ENCODE assay signal across 9 cellular contexts in the genomic region with DNA sequence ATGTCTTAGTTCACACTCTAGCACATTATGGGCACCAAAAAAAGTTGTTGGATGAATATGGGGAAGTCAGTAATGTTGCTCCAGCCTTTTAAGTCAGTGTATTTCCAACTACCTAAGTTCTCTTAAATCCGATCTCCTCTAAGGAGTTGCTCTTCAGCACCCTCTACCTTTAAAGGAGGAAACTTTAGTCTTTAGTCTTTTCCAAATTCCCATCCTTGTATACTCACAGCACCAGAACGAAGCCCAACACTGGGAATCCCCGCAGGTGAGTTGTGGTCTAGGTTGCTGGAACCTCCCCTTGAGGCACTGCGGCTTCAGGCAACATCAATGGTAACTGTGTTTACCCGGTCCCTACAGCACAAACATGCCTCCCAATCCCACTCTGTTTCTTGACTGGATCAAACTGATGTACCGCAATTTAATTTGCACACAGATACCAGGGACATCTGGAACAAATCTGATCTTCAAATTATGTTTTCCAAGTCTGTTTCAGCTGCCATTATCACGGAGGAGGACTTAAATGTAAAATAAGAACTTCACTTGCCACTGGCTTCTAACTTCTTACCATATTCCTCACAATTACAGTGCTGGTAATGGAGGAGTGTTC.
DNase-seq lines count a peak whose midpoint lies in the region; ATAC-seq, FAIRE-seq and TF ChIP-seq lines count a peak whose summit lies in the region.
"Had no signal": no experiment of that assay in that cellular context is flagged by ENCODE, and none has a peak within 500 bp of the region (broad histone marks: within the 10 kb centered on the region; RNA-seq: fewer than 3 reads in every experiment).

No MANE protein-coding gene starts in this region.

- TF ChIP-seq CTCF in dorsolateral prefrontal cortex (IDR thresholded peaks at IDR 0.05 in 54 of 56, conservative IDR thresholded peaks at IDR 0.05 in 2 of 56; ENCODE audit: low read depth in 1 of 56, partially characterized antibody in 56 of 56): peak in 46 of 56 donors; percentile 15 to 57 (median 36)
- no peak for TF ChIP-seq CTCF in neural cell (IDR thresholded peaks at IDR 0.05; ENCODE audit: poor library complexity, severe bottlenecking)
- TF ChIP-seq CTCF in suprapubic skin (IDR thresholded peaks at IDR 0.05): no peak
- no peak for TF ChIP-seq CTCF in kidney (IDR thresholded peaks at IDR 0.05; ENCODE audit: borderline replicate concordance, extremely low read depth, insufficient read depth)
- TF ChIP-seq CTCF in vagina (IDR thresholded peaks at IDR 0.05): peak in 1 of 3 experiments; percentile 7

- WGBS in suprapubic skin: 78% methylated on average over 7 of the region's 7 CpGs

- H3K4me1 ChIP-seq in suprapubic skin: no peaks in the 10 kb centered on the region
- no peaks in the 10 kb centered on the region for H3K4me1 ChIP-seq in kidney (ENCODE audit: control insufficient read depth in 1 of 2, insufficient read depth in 1 of 2, low read depth in 1 of 2, low read length in 2 of 2)
- peaks cover 37% of the 10 kb centered on the region for H3K4me1 ChIP-seq in vagina

- H3K79me2 ChIP-seq in neural cell (replicated peaks; ENCODE audit: insufficient read depth, low read length): no peaks in the 10 kb centered on the region

- FAIRE-seq in kidney (lab: Jason Lieb, UNC): no peak

- no peaks in the 10 kb centered on the region for H3K9me2 ChIP-seq in neural cell (ENCODE audit: insufficient read depth, low read length)

- H2AFZ ChIP-seq in neural cell (ENCODE audit: low read depth, low read length): no peak overlapping the region

- no peak for TF ChIP-seq RAD21 in neural cell (conservative IDR thresholded peaks at IDR 0.05)

- H3K27ac ChIP-seq in dorsolateral prefrontal cortex: no peak overlapping the region
- peak overlapping the region; percentile 25 for H3K27ac ChIP-seq in neural cell (ENCODE audit: low read length)
- no peak overlapping the region for H3K27ac ChIP-seq in suprapubic skin
- H3K27ac ChIP-seq in kidney (ENCODE audit: low read depth in 2 of 2, low read length in 2 of 2): no peak overlapping the region
- no peak overlapping the region for H3K27ac ChIP-seq in vagina

- DNase-seq in G401 (ENCODE audit: low spot score): peak; percentile 65
- DNase-seq in NCI-H446 treated with DMSO at 0.1 percent for 48 hours (lab: John Stamatoyannopoulos, UW): peak; percentile 28
- DNase-seq in dorsolateral prefrontal cortex: no peak
- no peak for DNase-seq in suprapubic skin (ENCODE audit: low spot score in 2 of 2)
- DNase-seq in kidney: no peak
- no peak for DNase-seq in vagina (ENCODE audit: extremely low spot score in 2 of 2)
- DNase-seq: head of caudate nucleus had no signal

- in situ Hi-C loops in G401 (cut with HindIII; ENCODE audit: low sequenced_read_pairs): no loop called here

- H3K27me3 ChIP-seq in dorsolateral prefrontal cortex (no peaks in the 10 kb centered on the region), neural cell (ENCODE audit: insufficient read depth, low read depth, low read length) (no peaks in the 10 kb centered on the region), suprapubic skin (no peaks in the 10 kb centered on the region), vagina (no peaks in the 10 kb centered on the region)

- ATAC-seq in GM21423 (IDR thresholded peaks at IDR 0.05; ENCODE audit: unreplicated experiment): no peak

- H3K36me3 ChIP-seq in neural cell (ENCODE audit: insufficient read depth, low read length) (no peaks in the 10 kb centered on the region), suprapubic skin (no peaks in the 10 kb centered on the region), kidney (ENCODE audit: control insufficient read depth in 1 of 2, insufficient read depth in 2 of 2, low read length in 2 of 2) (no peaks in the 10 kb centered on the region), vagina (no peaks in the 10 kb centered on the region)

- no peak for TF ChIP-seq POLR2A in suprapubic skin (IDR thresholded peaks at IDR 0.05)
- no peak for TF ChIP-seq POLR2A in vagina (IDR thresholded peaks at IDR 0.05)

- no peaks in the 10 kb centered on the region for H3F3A ChIP-seq in neural cell (ENCODE audit: insufficient read depth, low read length, poor library complexity, severe bottlenecking)

- H3K4me2 ChIP-seq in neural cell (ENCODE audit: low read length): no peak overlapping the region

- H3K4me3 ChIP-seq in dorsolateral prefrontal cortex: no peak overlapping the region
- no peak overlapping the region for H3K4me3 ChIP-seq in neural cell (ENCODE audit: low read length)
- no peak overlapping the region for H3K4me3 ChIP-seq in suprapubic skin
- no peak overlapping the region for H3K4me3 ChIP-seq in kidney (ENCODE audit: low read length in 2 of 2)
- H3K4me3 ChIP-seq in vagina: no peak overlapping the region

- TF ChIP-seq EP300 in neural cell (conservative IDR thresholded peaks at IDR 0.05; ENCODE audit: poor library complexity, severe bottlenecking) (no peak), suprapubic skin (IDR thresholded peaks at IDR 0.05) (no peak)

- H4K20me1 ChIP-seq in neural cell (ENCODE audit: insufficient read depth): no peaks in the 10 kb centered on the region

- H3K9ac ChIP-seq in neural cell (ENCODE audit: low read length): no peak overlapping the region
- no peak overlapping the region for H3K9ac ChIP-seq in kidney (ENCODE audit: low read length in 2 of 2)

- intact Hi-C loops in dorsolateral prefrontal cortex (cut with DNase I): no loop called here
- intact Hi-C loops in kidney (cut with DNase I): no loop called here
- intact Hi-C loops in vagina (cut with DNase I): no loop called here

- H3K9me3 ChIP-seq in neural cell (ENCODE audit: low read length) (no peaks in the 10 kb centered on the region), suprapubic skin (no peaks in the 10 kb centered on the region), kidney (ENCODE audit: control insufficient read depth in 1 of 2, low read length in 2 of 2) (no peaks in the 10 kb centered on the region), vagina (no peaks in the 10 kb centered on the region)

TF ChIP-seq in neural cell, 6 proteins besides CTCF, POLR2A, EP300 and RAD21:
- no peak for TF ChIP-seq EZH2 (IDR thresholded peaks at IDR 0.05; ENCODE audit: borderline replicate concordance, insufficient read depth, low read length, poor library complexity, severe bottlenecking)
- no peak for TF ChIP-seq SMC3 (conservative IDR thresholded peaks at IDR 0.05; ENCODE audit: poor library complexity)

Comparison
In these comparisons a context has a peak if more than half of its experiments do, and no peak if none do; other contexts are left out.
1. DNase-seq: peak in G401 (single experiment) and NCI-H446 treated with DMSO at 0.1 percent for 48 hours (single experiment); none in dorsolateral prefrontal cortex (0 of 10), suprapubic skin (0 of 2), kidney (single experiment) and vagina (0 of 2).
2. CTCF ChIP-seq: peak in dorsolateral prefrontal cortex (46 of 56); none in neural cell (single experiment), suprapubic skin (0 of 2) and kidney (single experiment).